20 cellular contexts compared by ENCODE assay signal in the genomic region with DNA sequence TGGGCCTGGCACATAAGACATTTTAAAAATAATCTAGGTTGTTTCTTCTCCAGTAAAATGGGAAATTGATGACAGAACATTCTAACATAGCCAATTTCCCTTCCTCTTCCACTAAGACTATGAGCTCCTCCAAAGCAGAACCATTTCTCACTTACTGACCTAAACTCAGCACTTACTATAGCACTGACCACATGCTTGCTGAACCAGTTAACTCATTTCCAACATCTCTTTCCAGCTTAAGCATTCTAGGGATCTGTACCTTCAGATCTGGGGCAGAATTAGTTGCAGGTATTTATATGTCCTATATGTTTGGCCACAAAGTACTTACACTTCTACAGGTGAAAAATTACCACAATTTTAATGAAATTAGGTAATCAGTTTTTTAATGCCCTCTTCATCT.
"Had no signal": no experiment of that assay in that cellular context is flagged by ENCODE, and none has a peak within 500 bp of the region (broad histone marks: within the 10 kb centered on the region; RNA-seq: fewer than 3 reads in every experiment).

No MANE protein-coding gene starts in this region.

- ATAC-seq: activated CD8-positive, alpha-beta T cell treated with anti-CD3 and anti-CD28 coated beads for 36 hours; activated T-helper 17 cell treated with anti-CD3 and anti-CD28 coated beads, Interleukin-2, amount 50 U/mL, for 72 hours; body of pancreas; foreskin keratinocyte; lower lobe of right lung; natural killer cell; right cardiac atrium; upper lobe of right lung had no signal

- H3K27ac Mint-ChIP-seq: activated B cell treated with CpG ODN at 0.5 μM for 24 hours; activated CD8-positive, alpha-beta T cell treated with anti-CD3 and anti-CD28 coated beads for 36 hours; activated naive CD8-positive, alpha-beta T cell treated with anti-CD3 and anti-CD28 coated beads for 36 hours; activated T-helper 17 cell treated with anti-CD3 and anti-CD28 coated beads, Interleukin-2, amount 50 U/mL, for 72 hours; natural killer cell; stimulated activated naive CD8-positive, alpha-beta T cell treated with anti-CD3 and anti-CD28 coated beads, Interleukin-15, Interleukin-2, amounts not matched to agents 100 ng/mL and 50 ng/mL, for 24 hours had no signal

- H3K4me1 Mint-ChIP-seq: activated B cell treated with CpG ODN at 0.5 μM for 24 hours had no signal

- H3K4me3 ChIP-seq: body of pancreas, lower lobe of right lung, prostate gland, suprapubic skin, upper lobe of right lung had no signal

- H3K4me1 ChIP-seq: prostate gland had no signal

- H3K27me3 Mint-ChIP-seq: activated B cell treated with CpG ODN at 0.5 μM for 24 hours; activated CD8-positive, alpha-beta T cell treated with anti-CD3 and anti-CD28 coated beads for 36 hours; activated naive CD8-positive, alpha-beta T cell treated with anti-CD3 and anti-CD28 coated beads for 36 hours; activated T-helper 17 cell treated with anti-CD3 and anti-CD28 coated beads, Interleukin-2, amount 50 U/mL, for 72 hours; stimulated activated naive CD8-positive, alpha-beta T cell treated with anti-CD3 and anti-CD28 coated beads, Interleukin-15, Interleukin-2, amounts not matched to agents 100 ng/mL and 50 ng/mL, for 24 hours had no signal

- H3K9me3 ChIP-seq: body of pancreas, lower lobe of right lung, prostate gland, suprapubic skin, upper lobe of right lung had no signal

- FAIRE-seq: colon, islet of Langerhans had no signal

- H3K36me3 Mint-ChIP-seq: natural killer cell had no signal

- H3K27ac ChIP-seq: body of pancreas, foreskin keratinocyte, lower lobe of right lung, prostate gland, suprapubic skin, upper lobe of right lung had no signal

- DNase-seq: activated B cell treated with CpG ODN at 0.5 μM for 24 hours; activated CD4-positive, alpha-beta T cell treated with anti-CD3 and anti-CD28 coated beads for 48 hours; activated CD8-positive, alpha-beta T cell treated with anti-CD3 and anti-CD28 coated beads for 36 hours; activated naive CD4-positive, alpha-beta T cell; activated naive CD8-positive, alpha-beta T cell treated with anti-CD3 and anti-CD28 coated beads for 36 hours; activated T-cell treated with anti-CD3 and anti-CD28 coated beads, Interleukin-2, amount 50 U/mL, for 1 hour; amniotic stem cell; body of pancreas; foreskin keratinocyte; hippocampal formation; lower lobe of right lung; natural killer cell; right cardiac atrium; upper lobe of right lung had no signal

- H3K27me3 ChIP-seq: body of pancreas, foreskin keratinocyte, suprapubic skin, upper lobe of right lung had no signal

- H3K9me3 Mint-ChIP-seq: activated B cell treated with CpG ODN at 0.5 μM for 24 hours; activated CD8-positive, alpha-beta T cell treated with anti-CD3 and anti-CD28 coated beads for 36 hours; activated T-helper 17 cell treated with anti-CD3 and anti-CD28 coated beads, Interleukin-2, amount 50 U/mL, for 72 hours; natural killer cell; stimulated activated naive CD8-positive, alpha-beta T cell treated with anti-CD3 and anti-CD28 coated beads, Interleukin-15, Interleukin-2, amounts not matched to agents 100 ng/mL and 50 ng/mL, for 24 hours had no signal

- H3K36me3 ChIP-seq: lower lobe of right lung, prostate gland, suprapubic skin, upper lobe of right lung had no signal

- H3K4me3 Mint-ChIP-seq: activated B cell treated with CpG ODN at 0.5 μM for 24 hours; activated CD8-positive, alpha-beta T cell treated with anti-CD3 and anti-CD28 coated beads for 36 hours; activated naive CD8-positive, alpha-beta T cell treated with anti-CD3 and anti-CD28 coated beads for 36 hours; activated T-helper 17 cell treated with anti-CD3 and anti-CD28 coated beads, Interleukin-2, amount 50 U/mL, for 72 hours; natural killer cell; stimulated activated naive CD8-positive, alpha-beta T cell treated with anti-CD3 and anti-CD28 coated beads, Interleukin-15, Interleukin-2, amounts not matched to agents 100 ng/mL and 50 ng/mL, for 24 hours had no signal
